16 cellular contexts compared by ENCODE assay signal in genomic region chr7:77736991-77737390, GRCh38. TPM values are rescaled to one million over a fixed set of nuclear protein-coding genes. Genes with fewer than 3 reads are reported as not detected.
DNase-seq lines count a peak whose midpoint lies in the region; ATAC-seq, FAIRE-seq and TF ChIP-seq lines count a peak whose summit lies in the region.
"Had no signal": no experiment of that assay in that cellular context is flagged by ENCODE, and none has a peak within 500 bp of the region (broad histone marks: within the 10 kb centered on the region; RNA-seq: fewer than 3 reads in every experiment).

No MANE protein-coding gene starts in this region.

- no peak for ATAC-seq in CD4-positive, alpha-beta T cell (ENCODE audit: poor library complexity)
- no peak for ATAC-seq in HG03175 (IDR thresholded peaks at IDR 0.05; ENCODE audit: unreplicated experiment)
- ATAC-seq in stimulated activated memory B cell treated with anti-CD40 and anti-IgM and Interleukin-4, amounts not matched to agents 10 μg/mL and 1 μg/mL and 100 μg/mL, for 72 hours, result no peak

- no peaks in the 10 kb centered on the region for H3K4me1 ChIP-seq in astrocyte (ENCODE audit: insufficient read depth, low read length)
- H3K4me1 ChIP-seq in neutrophil (ENCODE audit: control insufficient read depth in 1 of 2, insufficient read depth in 1 of 2, low read depth in 1 of 2, low read length in 1 of 2), result peaks cover 0 to 6% of the 10 kb centered on the region in 2 experiments

- H3K27me3 Mint-ChIP-seq in CD4-positive, alpha-beta T cell, result no peaks in the 10 kb centered on the region
- H3K27me3 Mint-ChIP-seq in astrocyte (ENCODE audit: low read depth, unreplicated experiment) (no peaks in the 10 kb centered on the region), mesothelial cell of epicardium (ENCODE audit: low read depth) (no peaks in the 10 kb centered on the region)
- H3K27me3 Mint-ChIP-seq in stimulated activated memory B cell treated with anti-CD40 and anti-IgM and Interleukin-4, amounts not matched to agents 10 μg/mL and 1 μg/mL and 100 μg/mL, for 72 hours, result no peaks in the 10 kb centered on the region
- H3K27me3 Mint-ChIP-seq: CD4-positive, alpha-beta memory T cell had no signal

- CTCF ChIA-PET in CD4-positive, alpha-beta T cell (lab: Charles Lee), result interaction anchor here (0.8 to 1.4 kb wide), 3 partner anchors 13 to 16 kb away, joined by 3 to 4 read pairs (median 3); no protein-coding TSS in a partner anchor

- peaks cover 34% of the 10 kb centered on the region for H3K79me2 ChIP-seq in astrocyte (ENCODE audit: insufficient read depth, low read length)

- H3K27me3 ChIP-seq in CD4-positive, alpha-beta T cell (ENCODE audit: control insufficient read depth, insufficient read depth, low read length), result no peaks in the 10 kb centered on the region
- H3K27me3 ChIP-seq in astrocyte (ENCODE audit: insufficient read depth, low read length) (no peaks in the 10 kb centered on the region), neutrophil (no peaks in the 10 kb centered on the region), MG63 (no peaks in the 10 kb centered on the region)

- H3K4me2 ChIP-seq in astrocyte (ENCODE audit: low read length), result no peak overlapping the region

- peaks cover 20% of the 10 kb centered on the region for H3K4me1 Mint-ChIP-seq in CD4-positive, alpha-beta T cell (ENCODE audit: low read depth)
- H3K4me1 Mint-ChIP-seq in astrocyte (ENCODE audit: low read depth, unreplicated experiment) (peaks cover 8% of the 10 kb centered on the region), mesothelial cell of epicardium (peaks cover 11% of the 10 kb centered on the region)
- H3K4me1 Mint-ChIP-seq in stimulated activated memory B cell treated with anti-CD40 and anti-IgM and Interleukin-4, amounts not matched to agents 10 μg/mL and 1 μg/mL and 100 μg/mL, for 72 hours, result peaks cover 7% of the 10 kb centered on the region

- DNase-seq in CD4-positive, alpha-beta T cell, result no peak
- DNase-seq in astrocyte (ENCODE audit: low read depth) (no peak), mesothelial cell of epicardium (ENCODE audit: low spot score in 2 of 2, unreplicated experiment in 2 of 2) (no peak), MG63 (no peak), islet precursor cell (no peak)
- DNase-seq: AML-193; CD4-positive, alpha-beta memory T cell; DMS153; DMS79; GDM1; GM23248 had no signal

- no peak overlapping the region for H3K4me3 Mint-ChIP-seq in CD4-positive, alpha-beta T cell
- H3K4me3 Mint-ChIP-seq in astrocyte (ENCODE audit: unreplicated experiment) (no peak overlapping the region), mesothelial cell of epicardium (no peak overlapping the region)
- H3K4me3 Mint-ChIP-seq in stimulated activated memory B cell treated with anti-CD40 and anti-IgM and Interleukin-4, amounts not matched to agents 10 μg/mL and 1 μg/mL and 100 μg/mL, for 72 hours, result no peak overlapping the region
- H3K4me3 Mint-ChIP-seq: CD4-positive, alpha-beta memory T cell had no signal

- H3K36me3 Mint-ChIP-seq in CD4-positive, alpha-beta T cell (ENCODE audit: low read depth), result peaks cover 46% of the 10 kb centered on the region
- H3K36me3 Mint-ChIP-seq in astrocyte (ENCODE audit: low read depth, unreplicated experiment) (no peaks in the 10 kb centered on the region), mesothelial cell of epicardium (peaks cover 7% of the 10 kb centered on the region)
- peaks cover 35% of the 10 kb centered on the region for H3K36me3 Mint-ChIP-seq in stimulated activated memory B cell treated with anti-CD40 and anti-IgM and Interleukin-4, amounts not matched to agents 10 μg/mL and 1 μg/mL and 100 μg/mL, for 72 hours

- H3K27ac ChIP-seq in CD4-positive, alpha-beta T cell (ENCODE audit: low read depth, low read length), result no peak overlapping the region
- H3K27ac ChIP-seq in astrocyte (ENCODE audit: low read depth, low read length) (no peak overlapping the region), neutrophil (peak overlapping the region; percentile 17)
- H3K27ac ChIP-seq: C4-2B, GM23248 had no signal

- POLR2A ChIA-PET in CD4-positive, alpha-beta T cell (lab: Charles Lee), result no interaction called here

- H3K36me3 ChIP-seq in astrocyte (ENCODE audit: insufficient read depth, low read length), result no peaks in the 10 kb centered on the region
- H3K36me3 ChIP-seq in neutrophil, result peaks cover 17% of the 10 kb centered on the region
- H3K36me3 ChIP-seq in MG63, result no peaks in the 10 kb centered on the region; the same call in 1 of the 2 replicates

- H3K27ac Mint-ChIP-seq in CD4-positive, alpha-beta T cell, result peak overlapping the region; percentile 15
- H3K27ac Mint-ChIP-seq in astrocyte (ENCODE audit: unreplicated experiment) (no peak overlapping the region), mesothelial cell of epicardium (peak overlapping the region; percentile 81)
- H3K27ac Mint-ChIP-seq in stimulated activated memory B cell treated with anti-CD40 and anti-IgM and Interleukin-4, amounts not matched to agents 10 μg/mL and 1 μg/mL and 100 μg/mL, for 72 hours, result no peak overlapping the region

- H3K4me3 ChIP-seq in astrocyte (ENCODE audit: insufficient read depth, low read depth, low read length) (no peak overlapping the region), neutrophil (ENCODE audit: low read depth in 1 of 2, low read length in 1 of 2) (no peak overlapping the region), MG63 (no peak overlapping the region)
- H3K4me3 ChIP-seq: GM23248, HAP-1 had no signal

- H2AFZ ChIP-seq in astrocyte (ENCODE audit: low read depth, low read length), result no peak overlapping the region
- H2AFZ ChIP-seq: GM23248 had no signal

- no peaks in the 10 kb centered on the region for H3K9me3 ChIP-seq in CD4-positive, alpha-beta T cell (ENCODE audit: control insufficient read depth, low read length)
- H3K9me3 ChIP-seq in astrocyte (ENCODE audit: insufficient read depth, low read depth, low read length) (no peaks in the 10 kb centered on the region), neutrophil (no peaks in the 10 kb centered on the region), MG63 (no peaks in the 10 kb centered on the region)
- H3K9me3 ChIP-seq: HAP-1 had no signal

- H3K9ac ChIP-seq in astrocyte (ENCODE audit: low read length), result no peak overlapping the region
- H3K9ac ChIP-seq: GM23248 had no signal

- intact Hi-C loops in CD4-positive, alpha-beta T cell (cut with DNase I, micrococcal nuclease), result no loop called here

- no peak for TF ChIP-seq CTCF in CD4-positive, alpha-beta T cell (IDR thresholded peaks at IDR 0.05)
- TF ChIP-seq CTCF in astrocyte (IDR thresholded peaks at IDR 0.05; ENCODE audit: insufficient read depth, low read depth, low read length) (no peak), mesothelial cell of epicardium (IDR thresholded peaks at IDR 0.05; ENCODE audit: unreplicated experiment) (no peak), neutrophil (IDR thresholded peaks at IDR 0.05) (no peak)

- H3K9me3 Mint-ChIP-seq in CD4-positive, alpha-beta T cell, result no peaks in the 10 kb centered on the region
- H3K9me3 Mint-ChIP-seq in astrocyte (ENCODE audit: unreplicated experiment) (no peaks in the 10 kb centered on the region), mesothelial cell of epicardium (no peaks in the 10 kb centered on the region)
- H3K9me3 Mint-ChIP-seq in stimulated activated memory B cell treated with anti-CD40 and anti-IgM and Interleukin-4, amounts not matched to agents 10 μg/mL and 1 μg/mL and 100 μg/mL, for 72 hours, result no peaks in the 10 kb centered on the region
- H3K9me3 Mint-ChIP-seq: CD4-positive, alpha-beta memory T cell had no signal

- peaks cover 17% of the 10 kb centered on the region for H4K20me1 ChIP-seq in astrocyte (ENCODE audit: insufficient read depth, low read length)

- peak; percentile 47 for FAIRE-seq in astrocyte (lab: Jason Lieb, UNC)

RNA-seq across cellular contexts. Expression of gene RSBN1L, which starts 40.7 kb away (rescaled TPM):
- 1 to 10 TPM; 9.0 to 9.6 TPM for total RNA-seq in CD4-positive, alpha-beta T cell
- 11.4 and 12.6 TPM in 2 replicates for total RNA-seq in astrocyte
- total RNA-seq in mesothelial cell of epicardium, result 23.4 to 26.7 TPM (median 26.5 TPM) in 3 replicates
- 11.2 and 19.1 TPM in 2 replicates for total RNA-seq in MG63 (2014; rRNA removed; shearing (Covaris generic); ENCODE audit: low replicate concordance)

Comparison
In these comparisons a context has a peak if more than half of its experiments do, and no peak if none do; other contexts are left out.
1. H3K27ac Mint-ChIP-seq: peak in CD4-positive, alpha-beta T cell (single experiment) and mesothelial cell of epicardium (single experiment); none in astrocyte (single experiment) and stimulated activated memory B cell treated with anti-CD40 and anti-IgM and Interleukin-4, amounts not matched to agents 10 μg/mL and 1 μg/mL and 100 μg/mL, for 72 hours (single experiment).